In genomic region chr17:28326114-28326513, GRCh38 we compare ENCODE assay signal across 20 cellular contexts. TPM values are rescaled to one million over a fixed set of nuclear protein-coding genes. Genes with fewer than 3 reads are reported as not detected.
A peak's percentile ranks its signal among the peaks of the same experiment; 100 is the strongest.
DNase-seq lines count a peak whose midpoint lies in the region; ATAC-seq and TF ChIP-seq lines count a peak whose summit lies in the region.
"Had no signal": no experiment of that assay in that cellular context is flagged by ENCODE, and none has a peak within 500 bp of the region (broad histone marks: within the 10 kb centered on the region; RNA-seq: fewer than 3 reads in every experiment).

No MANE protein-coding gene starts in this region.

- ATAC-seq in stimulated activated naive B cell treated with anti-CD40 and anti-IgM and Interleukin-4, amounts not matched to agents 10 μg/mL and 1 μg/mL and 100 μg/mL, for 72 hours (replicated peaks), result no peak
- ATAC-seq: natural killer cell treated with Interleukin-12 subunit alpha and Interleukin-12 subunit beta and Interleukin-15 and Interleukin-18, amount 100 ng/mL, for 72 hours; right cardiac atrium; T-cell had no signal

- DNase-seq in DMS53 (lab: John Stamatoyannopoulos, UW) (peak; percentile 68), DMS53 treated with DMSO at 0.1 percent for 48 hours (lab: John Stamatoyannopoulos, UW; ENCODE audit: unreplicated experiment) (no peak), hepatocyte (ENCODE audit: low spot score) (peak; percentile 13), LoVo (ENCODE audit: low spot score) (no peak), COLO829 (ENCODE audit: low spot score) (no peak), osteoblast (ENCODE audit: insufficient read length, low spot score, missing footprints) (no peak)
- DNase-seq in stimulated activated naive B cell treated with anti-CD40 and anti-IgM and Interleukin-4, amounts not matched to agents 10 μg/mL and 1 μg/mL and 100 μg/mL, for 72 hours, result no peak
- DNase-seq: activated B cell treated with CpG ODN at 0.5 μM for 24 hours; activated naive CD4-positive, alpha-beta T cell treated with anti-CD3 and anti-CD28 coated beads for 36 hours; cortex of kidney; EL; MG63; NCI-H2081; right cardiac atrium; substantia nigra; T-cell had no signal

- H4K20me1 ChIP-seq in OCI-LY3 (ENCODE audit: insufficient read depth, low read length) (peaks cover 46% of the 10 kb centered on the region), hepatocyte (ENCODE audit: insufficient read depth, poor library complexity, severe bottlenecking) (no peaks in the 10 kb centered on the region), osteoblast (ENCODE audit: insufficient read depth, low read length) (peaks cover 5% of the 10 kb centered on the region)

- no peaks in the 10 kb centered on the region for H3K9me2 ChIP-seq in hepatocyte (replicated peaks; ENCODE audit: insufficient read depth)

- no peak overlapping the region for H3K4me3 Mint-ChIP-seq in stimulated activated naive B cell treated with anti-CD40 and anti-IgM and Interleukin-4, amounts not matched to agents 10 μg/mL and 1 μg/mL and 100 μg/mL, for 72 hours
- H3K4me3 Mint-ChIP-seq: activated B cell treated with CpG ODN at 0.5 μM for 24 hours; activated naive CD4-positive, alpha-beta T cell treated with anti-CD3 and anti-CD28 coated beads for 36 hours; CD14-positive monocyte; natural killer cell treated with Interleukin-12 subunit alpha and Interleukin-12 subunit beta and Interleukin-15 and Interleukin-18, amount 100 ng/mL, for 72 hours; T-cell had no signal

- H3K27ac Mint-ChIP-seq in stimulated activated naive B cell treated with anti-CD40 and anti-IgM and Interleukin-4, amounts not matched to agents 10 μg/mL and 1 μg/mL and 100 μg/mL, for 72 hours, result peak overlapping the region; percentile 11
- H3K27ac Mint-ChIP-seq: activated B cell treated with CpG ODN at 0.5 μM for 24 hours; activated naive CD4-positive, alpha-beta T cell treated with anti-CD3 and anti-CD28 coated beads for 36 hours; CD14-positive monocyte; T-cell had no signal

- H3K9ac ChIP-seq in OCI-LY3 (ENCODE audit: low read length), result no peak overlapping the region

- peaks cover 12 to 24% of the 10 kb centered on the region in 2 donors for H3K4me1 Mint-ChIP-seq in stimulated activated naive B cell treated with anti-CD40 and anti-IgM and Interleukin-4, amounts not matched to agents 10 μg/mL and 1 μg/mL and 100 μg/mL, for 72 hours

- no peaks in the 10 kb centered on the region for H3K9me3 Mint-ChIP-seq in stimulated activated naive B cell treated with anti-CD40 and anti-IgM and Interleukin-4, amounts not matched to agents 10 μg/mL and 1 μg/mL and 100 μg/mL, for 72 hours
- H3K9me3 Mint-ChIP-seq: activated B cell treated with CpG ODN at 0.5 μM for 24 hours; activated naive CD4-positive, alpha-beta T cell treated with anti-CD3 and anti-CD28 coated beads for 36 hours; CD14-positive monocyte; natural killer cell treated with Interleukin-12 subunit alpha and Interleukin-12 subunit beta and Interleukin-15 and Interleukin-18, amount 100 ng/mL, for 72 hours; T-cell had no signal

- H3K27me3 ChIP-seq in OCI-LY3 (ENCODE audit: low read depth, low read length), result no peaks in the 10 kb centered on the region
- no peaks in the 10 kb centered on the region for H3K27me3 ChIP-seq in hepatocyte
- H3K27me3 ChIP-seq in osteoblast (ENCODE audit: insufficient read depth, low read length), result no peaks in the 10 kb centered on the region
- H3K27me3 ChIP-seq: MG63 had no signal

- peaks cover 59% of the 10 kb centered on the region for H3K36me3 ChIP-seq in OCI-LY3 (replicated peaks; ENCODE audit: low read depth, low read length)
- no peaks in the 10 kb centered on the region for H3K36me3 ChIP-seq in hepatocyte (replicated peaks; ENCODE audit: insufficient read depth, low read depth)
- peaks cover 34% of the 10 kb centered on the region for H3K36me3 ChIP-seq in osteoblast (ENCODE audit: insufficient read depth, low read length)

- H3K9me3 ChIP-seq in OCI-LY3 (ENCODE audit: insufficient read depth, low read length), result no peaks in the 10 kb centered on the region
- H3K9me3 ChIP-seq in hepatocyte (ENCODE audit: low read depth), result no peaks in the 10 kb centered on the region
- H3K9me3 ChIP-seq in osteoblast (ENCODE audit: low read depth, low read length), result no peaks in the 10 kb centered on the region
- H3K9me3 ChIP-seq: MG63 had no signal

- H3K79me2 ChIP-seq in OCI-LY3 (ENCODE audit: low read length) (peaks cover 79% of the 10 kb centered on the region), hepatocyte (peaks cover 47% of the 10 kb centered on the region), osteoblast (ENCODE audit: insufficient read depth, low read length) (peaks cover 14% of the 10 kb centered on the region)

- peaks cover 71% of the 10 kb centered on the region for H3K4me1 ChIP-seq in OCI-LY3 (ENCODE audit: low read length)
- peaks cover 7% of the 10 kb centered on the region for H3K4me1 ChIP-seq in hepatocyte (ENCODE audit: insufficient read depth)
- H3K4me1 ChIP-seq in osteoblast (ENCODE audit: insufficient read depth, low read length), result no peaks in the 10 kb centered on the region

- peaks cover 34 to 40% of the 10 kb centered on the region in 2 donors for H3K36me3 Mint-ChIP-seq in stimulated activated naive B cell treated with anti-CD40 and anti-IgM and Interleukin-4, amounts not matched to agents 10 μg/mL and 1 μg/mL and 100 μg/mL, for 72 hours

- TF ChIP-seq CTCF in OCI-LY3 (IDR thresholded peaks at IDR 0.05; ENCODE audit: low read depth, low read length), result no peak
- no peak for TF ChIP-seq CTCF in hepatocyte (IDR thresholded peaks at IDR 0.05; ENCODE audit: poor library complexity)
- TF ChIP-seq CTCF in osteoblast (IDR thresholded peaks at IDR 0.05; ENCODE audit: extremely low read depth, low read depth, low read length), result no peak

- H2AFZ ChIP-seq in OCI-LY3 (ENCODE audit: low read depth, low read length) (no peak overlapping the region), hepatocyte (no peak overlapping the region), osteoblast (ENCODE audit: low read length) (no peak overlapping the region)

- H3K27ac ChIP-seq in OCI-LY3 (ENCODE audit: low read length), result peak overlapping the region; percentile 94
- H3K27ac ChIP-seq in hepatocyte, result no peak overlapping the region
- H3K27ac ChIP-seq in osteoblast (ENCODE audit: low read depth, low read length), result no peak overlapping the region

- 75% methylated on average over 7 of the region's 7 CpGs for WGBS in hepatocyte (ENCODE audit: low lambda C conversion rate, missing lambda C conversion rate)

- H3K27me3 Mint-ChIP-seq in stimulated activated naive B cell treated with anti-CD40 and anti-IgM and Interleukin-4, amounts not matched to agents 10 μg/mL and 1 μg/mL and 100 μg/mL, for 72 hours, result no peaks in the 10 kb centered on the region
- H3K27me3 Mint-ChIP-seq: activated B cell treated with CpG ODN at 0.5 μM for 24 hours; natural killer cell treated with Interleukin-12 subunit alpha and Interleukin-12 subunit beta and Interleukin-15 and Interleukin-18, amount 100 ng/mL, for 72 hours; T-cell had no signal

- H3K4me2 ChIP-seq in OCI-LY3 (ENCODE audit: low read length) (peak overlapping the region; percentile 62), hepatocyte (peak overlapping the region; percentile 35), osteoblast (ENCODE audit: insufficient read depth, low read length) (no peak overlapping the region)

- H3K4me3 ChIP-seq in OCI-LY3 (ENCODE audit: low read length) (no peak overlapping the region), hepatocyte (no peak overlapping the region), osteoblast (ENCODE audit: insufficient read depth, low read length) (no peak overlapping the region)
- H3K4me3 ChIP-seq: MG63 had no signal

RNA-seq across cellular contexts. Expression of gene TMEM97, which starts 7.1 kb away (rescaled TPM):
- total RNA-seq in hepatocyte (66.9 and 74.7 TPM in 2 replicates), osteoblast (20.6 TPM in 2 replicates)
- 63.6 and 69.1 TPM in 2 replicates for polyA plus RNA-seq in hepatocyte

RNA-seq across cellular contexts. Expression of gene IFT20, which starts 9.2 kb away (rescaled TPM):
- 49.9 and 62.4 TPM in 2 replicates for total RNA-seq in hepatocyte
- 75.1 and 75.3 TPM in 2 replicates for polyA plus RNA-seq in hepatocyte
- total RNA-seq in osteoblast, result 59.4 and 59.8 TPM in 2 replicates

RNA-seq across cellular contexts. Expression of gene TNFAIP1, which starts 9.4 kb away (rescaled TPM):
- total RNA-seq in hepatocyte (25.4 and 37.6 TPM in 2 replicates), osteoblast (31.8 and 33.3 TPM in 2 replicates)
- polyA plus RNA-seq in hepatocyte, result 36.9 and 39.0 TPM in 2 replicates

RNA-seq across cellular contexts. Expression of gene POLDIP2, which starts 31.2 kb away (rescaled TPM):
- total RNA-seq in hepatocyte (81.6 and 82.9 TPM in 2 replicates), osteoblast (82.9 and 84.6 TPM in 2 replicates)
- polyA plus RNA-seq in hepatocyte, result 118 and 122 TPM in 2 replicates

RNA-seq across cellular contexts. Expression of gene SEBOX, which starts 38.9 kb away (rescaled TPM):
- not detected in 2 replicates for total RNA-seq in hepatocyte
- polyA plus RNA-seq in hepatocyte, result not detected in 2 replicates
- not detected in 2 replicates for total RNA-seq in osteoblast
- total RNA-seq: activated B cell treated with CpG ODN at 0.5 μM for 24 hours; activated naive CD4-positive, alpha-beta T cell treated with anti-CD3 and anti-CD28 coated beads for 36 hours; natural killer cell treated with Interleukin-12 subunit alpha and Interleukin-12 subunit beta and Interleukin-15 and Interleukin-18, amount 100 ng/mL, for 72 hours; right cardiac atrium; T-cell had no signal
- polyA plus RNA-seq: CD14-positive monocyte, esophagus, right cardiac atrium had no signal

Comparison
In these comparisons a context has a peak if more than half of its experiments do, and no peak if none do; other contexts are left out.
1. DNase-seq: peak in DMS53 (single experiment) and hepatocyte (single experiment); none in DMS53 treated with DMSO at 0.1 percent for 48 hours (single experiment), stimulated activated naive B cell treated with anti-CD40 and anti-IgM and Interleukin-4, amounts not matched to agents 10 μg/mL and 1 μg/mL and 100 μg/mL, for 72 hours (single experiment), LoVo (single experiment), COLO829 (single experiment) and osteoblast (single experiment).